ENCODE assay signal across 8 cellular contexts in genomic region chr12:65556676-65557424, GRCh38.
A peak's percentile ranks its signal among the peaks of the same experiment; 100 is the strongest.
DNase-seq lines count a peak whose midpoint lies in the region; ATAC-seq, FAIRE-seq and TF ChIP-seq lines count a peak whose summit lies in the region.

No MANE protein-coding gene starts in this region.

- TF ChIP-seq CTCF in GM10266 (IDR thresholded peaks at IDR 0.05; ENCODE audit: control insufficient read depth, insufficient read depth, low read depth, missing control alignments): peak; percentile 94
- peak; percentile 82 to 95 (median 93) for TF ChIP-seq CTCF in heart right ventricle (IDR thresholded peaks at IDR 0.05)

- peaks cover 22% of the 10 kb centered on the region for H3K27me3 Mint-ChIP-seq in activated naive CD8-positive, alpha-beta T cell treated with anti-CD3 and anti-CD28 coated beads, Interleukin-2, amount 50 U/mL, for 24 hours

- peak; percentile 84 for FAIRE-seq in H54 (lab: Jason Lieb, UNC)

- H3K4me3 ChIP-seq in MG63: no peak overlapping the region
- no peak overlapping the region for H3K4me3 ChIP-seq in heart right ventricle

- H3K27me3 ChIP-seq in MG63 (no peaks in the 10 kb centered on the region), heart right ventricle (peaks cover 0 to 26% (median 0%) of the 10 kb centered on the region in 7 donors)

- peaks cover 0 to 8% (median 0%) of the 10 kb centered on the region in 9 donors for H3K4me1 ChIP-seq in heart right ventricle

- no peak overlapping the region for H3K27ac Mint-ChIP-seq in activated naive CD8-positive, alpha-beta T cell treated with anti-CD3 and anti-CD28 coated beads, Interleukin-2, amount 50 U/mL, for 24 hours

- peak; percentile 82 for ATAC-seq in activated naive CD8-positive, alpha-beta T cell treated with anti-CD3 and anti-CD28 coated beads, Interleukin-2, amount 50 U/mL, for 24 hours
- ATAC-seq in heart right ventricle: peak; percentile 90 to 99 (median 97)

- H3K4me3 Mint-ChIP-seq in activated naive CD8-positive, alpha-beta T cell treated with anti-CD3 and anti-CD28 coated beads, Interleukin-2, amount 50 U/mL, for 24 hours: no peak overlapping the region

- TF ChIP-seq POLR2A in H54 (IDR thresholded peaks at IDR 0.05; ENCODE audit: low read depth, low read length): no peak

- no peaks in the 10 kb centered on the region for H3K36me3 ChIP-seq in MG63
- no peaks in the 10 kb centered on the region for H3K36me3 ChIP-seq in heart right ventricle

- H3K27ac ChIP-seq in heart right ventricle: no peak overlapping the region

- intact Hi-C loops in heart right ventricle (cut with DNase I): loop anchor here in 9 of 10 donors (1.0 to 10.0 kb wide), 9 partner anchors 45 to 550 kb away; no protein-coding TSS in a partner anchor

- no peaks in the 10 kb centered on the region for H3K4me1 Mint-ChIP-seq in activated naive CD8-positive, alpha-beta T cell treated with anti-CD3 and anti-CD28 coated beads, Interleukin-2, amount 50 U/mL, for 24 hours

- H3K9me3 ChIP-seq in MG63: no peaks in the 10 kb centered on the region
- no peaks in the 10 kb centered on the region for H3K9me3 ChIP-seq in heart right ventricle

- DNase-seq in GM10266 (ENCODE audit: extremely low spot score) (peak; percentile 78), H54 (ENCODE audit: insufficient read length, low spot score) (peak; percentile 41), MG63 (peak; percentile 68), SKM-1 treated with dmso at 0.1 percent for 144 hours (lab: John Stamatoyannopoulos, UW; ENCODE audit: unreplicated experiment) (peak; percentile 31), heart right ventricle (peak; percentile 76 to 79), putamen (ENCODE audit: low spot score) (peak; percentile 32), cortex of kidney (lab: John Stamatoyannopoulos, UW) (no peak)
- peak; percentile 73 for DNase-seq in activated naive CD8-positive, alpha-beta T cell treated with anti-CD3 and anti-CD28 coated beads, Interleukin-2, amount 50 U/mL, for 24 hours

- H3K9me3 Mint-ChIP-seq in activated naive CD8-positive, alpha-beta T cell treated with anti-CD3 and anti-CD28 coated beads, Interleukin-2, amount 50 U/mL, for 24 hours: no peaks in the 10 kb centered on the region

- H3K36me3 Mint-ChIP-seq in activated naive CD8-positive, alpha-beta T cell treated with anti-CD3 and anti-CD28 coated beads, Interleukin-2, amount 50 U/mL, for 24 hours (ENCODE audit: low read depth): no peaks in the 10 kb centered on the region

- WGBS in heart right ventricle, 2 donors: 22 to 26% methylated on average over 22 of the region's 22 CpGs
